ENCODE assay signal across 11 cellular contexts in the genomic region with DNA sequence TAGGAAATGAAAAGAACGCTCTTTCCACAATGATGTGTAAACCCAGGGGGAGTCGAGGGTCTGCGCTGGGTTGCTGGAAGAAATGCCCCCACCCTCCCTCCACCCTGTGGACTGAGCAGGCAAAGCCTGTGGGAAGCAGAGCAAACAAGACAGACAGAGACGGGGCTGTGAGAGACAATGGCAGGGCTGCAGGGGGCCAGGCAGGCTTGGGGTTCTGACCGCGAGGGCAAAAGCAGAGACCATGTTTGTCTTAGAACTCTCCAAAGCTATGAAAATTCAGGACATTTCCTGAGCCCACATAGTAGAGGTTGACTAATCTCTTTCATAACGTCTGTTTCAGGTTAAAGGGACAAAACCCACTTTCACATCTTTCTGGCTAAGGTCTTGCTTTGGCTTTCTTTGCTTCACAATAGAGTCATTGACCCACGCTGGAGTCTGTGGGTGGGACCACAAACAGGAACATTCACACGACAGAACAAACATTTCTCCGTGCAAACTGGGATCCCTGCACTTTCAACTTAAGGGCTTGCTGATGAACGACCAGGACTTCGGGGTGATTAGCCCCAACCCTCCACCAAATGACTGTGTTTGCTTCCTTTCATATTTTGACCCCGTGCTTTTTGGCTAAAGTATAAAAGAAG.
DNase-seq lines count a peak whose midpoint lies in the region; ATAC-seq and TF ChIP-seq lines count a peak whose summit lies in the region.
"Had no signal": no experiment of that assay in that cellular context is flagged by ENCODE, and none has a peak within 500 bp of the region (broad histone marks: within the 10 kb centered on the region; RNA-seq: fewer than 3 reads in every experiment).

No MANE protein-coding gene starts in this region.

- H3K4me1 ChIP-seq in iPS-18a (ENCODE audit: control insufficient read depth, low read depth, low read length) (peaks cover 24% of the 10 kb centered on the region), gastrocnemius medialis (peaks cover 3 to 4% of the 10 kb centered on the region in 2 donors), tibial artery (peaks cover 0 to 9% (median 4%) of the 10 kb centered on the region in 4 donors)

- no peaks in the 10 kb centered on the region for H3K9me3 ChIP-seq in iPS-18a (ENCODE audit: control insufficient read depth, low read depth, low read length)
- no peaks in the 10 kb centered on the region for H3K9me3 ChIP-seq in gastrocnemius medialis
- H3K9me3 ChIP-seq in tibial artery = no peaks in the 10 kb centered on the region

- H3K27ac ChIP-seq in iPS-18a (ENCODE audit: low read length) (no peak overlapping the region), gastrocnemius medialis (no peak overlapping the region), tibial artery (no peak overlapping the region)
- H3K27ac ChIP-seq: VCaP had no signal

- DNase-seq in H7 (peak; percentile 66), gastrocnemius medialis (no peak), tibial artery (no peak), erythroblast (lab: John Stamatoyannopoulos, UW) (no peak), 8988T (no peak)
- DNase-seq: NCI-H226; stimulated activated CD4-positive, alpha-beta T cell treated with anti-CD3 and anti-CD28 coated beads, Interleukin-4, amount 100 ng/mL, for 24 hours had no signal

- H3K9ac ChIP-seq in iPS-18a (ENCODE audit: low read length) = no peak overlapping the region

- no peak overlapping the region for H3K4me3 ChIP-seq in H7 (ENCODE audit: insufficient read depth, low read depth, low read length)
- 0 out of 2 replicates have a peak overlapping the region, but pooled peaks have one; percentile 11 for H3K4me3 ChIP-seq in WI38 (ENCODE audit: low read depth, low read length)
- H3K4me3 ChIP-seq in iPS-18a (ENCODE audit: low read length) = peak overlapping the region; percentile 46
- H3K4me3 ChIP-seq in gastrocnemius medialis = no peak overlapping the region
- no peak overlapping the region for H3K4me3 ChIP-seq in tibial artery

- H3K27me3 ChIP-seq in H7 (ENCODE audit: control insufficient read depth, insufficient read depth, low read length) (no peaks in the 10 kb centered on the region), iPS-18a (ENCODE audit: control insufficient read depth, insufficient read depth, low read length) (no peaks in the 10 kb centered on the region), gastrocnemius medialis (no peaks in the 10 kb centered on the region), tibial artery (no peaks in the 10 kb centered on the region)

- H3K36me3 ChIP-seq in H7 (replicated peaks; ENCODE audit: control insufficient read depth, insufficient read depth, low read length) = no peaks in the 10 kb centered on the region
- no peaks in the 10 kb centered on the region for H3K36me3 ChIP-seq in iPS-18a (ENCODE audit: control insufficient read depth, low read depth, low read length)
- no peaks in the 10 kb centered on the region for H3K36me3 ChIP-seq in gastrocnemius medialis
- H3K36me3 ChIP-seq in tibial artery = no peaks in the 10 kb centered on the region

- ATAC-seq in gastrocnemius medialis = peak; percentile 16 to 35
- no peak for ATAC-seq in GM21529 (IDR thresholded peaks at IDR 0.05; ENCODE audit: unreplicated experiment)

- no peak for TF ChIP-seq CTCF in WI38 (IDR thresholded peaks at IDR 0.05; ENCODE audit: low read depth, low read length)
- TF ChIP-seq CTCF in gastrocnemius medialis (IDR thresholded peaks at IDR 0.05 in 4 of 5, conservative IDR thresholded peaks at IDR 0.05 in 1 of 5) = no peak
- TF ChIP-seq CTCF in tibial artery (IDR thresholded peaks at IDR 0.05) = no peak

- intact Hi-C loops in gastrocnemius medialis (cut with DNase I; ENCODE audit: low total_unique reads) (no loop called here), tibial artery (cut with DNase I; ENCODE audit: low total_unique reads) (no loop called here)

- no peak for TF ChIP-seq POLR2A in gastrocnemius medialis (IDR thresholded peaks at IDR 0.05)
- TF ChIP-seq POLR2A in erythroblast (IDR thresholded peaks at IDR 0.05; ENCODE audit: low read length) = no peak

- in situ Hi-C loops in gastrocnemius medialis (cut with MboI; ENCODE audit: low sequenced_read_pairs in 4 of 4) = no loop called here

Comparison
In these comparisons a context has a peak if more than half of its experiments do, and no peak if none do; other contexts are left out.
1. H3K4me3 ChIP-seq: peak in WI38 (single experiment) and iPS-18a (single experiment); none in H7 (single experiment), gastrocnemius medialis (0 of 4) and tibial artery (0 of 2).